Comparison of ENCODE assay signal across 8 cellular contexts in genomic region chr17:80980397-80981061, GRCh38. TPM values are rescaled to one million over a fixed set of nuclear protein-coding genes. Genes with fewer than 3 reads are reported as not detected.
A peak's percentile ranks its signal among the peaks of the same experiment; 100 is the strongest.
DNase-seq lines count a peak whose midpoint lies in the region; ATAC-seq and TF ChIP-seq lines count a peak whose summit lies in the region.

No MANE protein-coding gene starts in this region.

- no peak for DNase-seq in MCF 10A (ENCODE audit: unreplicated experiment)
- DNase-seq in breast epithelium (ENCODE audit: low spot score in 2 of 2): no peak
- peak; percentile 47 for DNase-seq in activated CD8-positive, alpha-beta memory T cell treated with anti-CD3 and anti-CD28 coated beads, Interleukin-2, amount 50 U/mL, for 4 hours
- DNase-seq in glutamatergic neuron: no peak
- no peak for DNase-seq in GOT3 (lab: John Stamatoyannopoulos, UW)

- POLR2A ChIA-PET in MCF 10A (lab: Yijun Ruan, JAX): no interaction called here

- BruUV-seq in MCF 10A (replicated peaks; lab: Mats Ljungman, UMichigan): no TSS peak

- H3K9me3 Mint-ChIP-seq in MCF 10A (ENCODE audit: unreplicated experiment) (no peaks in the 10 kb centered on the region), glutamatergic neuron (ENCODE audit: unreplicated experiment) (peaks cover 8% of the 10 kb centered on the region)
- no peaks in the 10 kb centered on the region for H3K9me3 Mint-ChIP-seq in stimulated activated naive CD8-positive, alpha-beta T cell treated with anti-CD3 and anti-CD28 coated beads, Interleukin-15, Interleukin-2, amounts not matched to agents 100 ng/mL and 50 ng/mL, for 24 hours

- peaks cover 11% of the 10 kb centered on the region for H3K4me1 Mint-ChIP-seq in MCF 10A (ENCODE audit: insufficient read depth, unreplicated experiment)
- H3K4me1 Mint-ChIP-seq in glutamatergic neuron (ENCODE audit: low read depth, unreplicated experiment): peaks cover 6% of the 10 kb centered on the region
- H3K4me1 Mint-ChIP-seq in stimulated activated naive CD8-positive, alpha-beta T cell treated with anti-CD3 and anti-CD28 coated beads, Interleukin-15, Interleukin-2, amounts not matched to agents 100 ng/mL and 50 ng/mL, for 24 hours (ENCODE audit: low read depth): peaks cover 10% of the 10 kb centered on the region

- TF ChIP-seq POLR2A in breast epithelium (IDR thresholded peaks at IDR 0.05): no peak

- no peak overlapping the region for H3K4me3 Mint-ChIP-seq in MCF 10A (ENCODE audit: unreplicated experiment)
- H3K4me3 Mint-ChIP-seq in glutamatergic neuron (ENCODE audit: unreplicated experiment): peak overlapping the region; percentile 81
- peak overlapping the region; percentile 36 for H3K4me3 Mint-ChIP-seq in stimulated activated naive CD8-positive, alpha-beta T cell treated with anti-CD3 and anti-CD28 coated beads, Interleukin-15, Interleukin-2, amounts not matched to agents 100 ng/mL and 50 ng/mL, for 24 hours

- peak overlapping the region in 1 of 3 donors; percentile 57 for H3K4me3 ChIP-seq in breast epithelium

- intact Hi-C loops in MCF 10A (cut with micrococcal nuclease): loop anchor here (1.0 to 10.0 kb wide), 4 partner anchors 114 to 553 kb away; no protein-coding TSS in a partner anchor
- intact Hi-C loops in breast epithelium (cut with DNase I; ENCODE audit: low total_unique reads): loop anchor here (10.0 kb wide), 1 partner anchor 556 kb away; no protein-coding TSS in a partner anchor

- TF ChIP-seq CTCF in MCF 10A (IDR thresholded peaks at IDR 0.05; ENCODE audit: unreplicated experiment) (no peak), breast epithelium (IDR thresholded peaks at IDR 0.05) (no peak), glutamatergic neuron (IDR thresholded peaks at IDR 0.05; ENCODE audit: partially characterized antibody, unreplicated experiment) (no peak)

- H3K9me3 ChIP-seq in breast epithelium: no peaks in the 10 kb centered on the region

- no peaks in the 10 kb centered on the region for H3K4me1 ChIP-seq in breast epithelium

- CTCF ChIA-PET in MCF 10A (lab: Yijun Ruan, JAX): no interaction called here

- ATAC-seq in GM19324 (IDR thresholded peaks at IDR 0.05; ENCODE audit: low FRiP score, unreplicated experiment) (no peak), HG03571 (IDR thresholded peaks at IDR 0.05; ENCODE audit: unreplicated experiment) (no peak)

- no peak overlapping the region for H3K27ac ChIP-seq in breast epithelium

- H3K36me3 ChIP-seq in breast epithelium: no peaks in the 10 kb centered on the region

- H3K36me3 Mint-ChIP-seq in MCF 10A (ENCODE audit: insufficient read depth, unreplicated experiment): no peaks in the 10 kb centered on the region
- H3K36me3 Mint-ChIP-seq in glutamatergic neuron (ENCODE audit: unreplicated experiment): no peaks in the 10 kb centered on the region
- H3K36me3 Mint-ChIP-seq in stimulated activated naive CD8-positive, alpha-beta T cell treated with anti-CD3 and anti-CD28 coated beads, Interleukin-15, Interleukin-2, amounts not matched to agents 100 ng/mL and 50 ng/mL, for 24 hours (ENCODE audit: low read depth): no peaks in the 10 kb centered on the region

- H3K27ac Mint-ChIP-seq in MCF 10A (ENCODE audit: low read depth, unreplicated experiment) (peak overlapping the region; percentile 57), glutamatergic neuron (ENCODE audit: unreplicated experiment) (no peak overlapping the region)
- H3K27ac Mint-ChIP-seq in stimulated activated naive CD8-positive, alpha-beta T cell treated with anti-CD3 and anti-CD28 coated beads, Interleukin-15, Interleukin-2, amounts not matched to agents 100 ng/mL and 50 ng/mL, for 24 hours: peak overlapping the region; percentile 79

- peaks cover 8 to 14% of the 10 kb centered on the region in 2 donors for H3K27me3 ChIP-seq in breast epithelium

- H3K27me3 Mint-ChIP-seq in MCF 10A (ENCODE audit: insufficient read depth, unreplicated experiment) (peaks cover 16% of the 10 kb centered on the region), glutamatergic neuron (ENCODE audit: unreplicated experiment) (peaks cover 6% of the 10 kb centered on the region)
- H3K27me3 Mint-ChIP-seq in stimulated activated naive CD8-positive, alpha-beta T cell treated with anti-CD3 and anti-CD28 coated beads, Interleukin-15, Interleukin-2, amounts not matched to agents 100 ng/mL and 50 ng/mL, for 24 hours: peaks cover 8% of the 10 kb centered on the region

RNA-seq across cellular contexts. Expression of gene CHMP6, which starts 11.1 kb away (rescaled TPM):
- total RNA-seq in MCF 10A (2022): 19.5 and 22.6 TPM in 2 replicates
- 10 to 100 TPM; 18.6 to 30.2 (median 27.7) TPM for total RNA-seq in breast epithelium
- 24.3 TPM for total RNA-seq in glutamatergic neuron (ENCODE audit: unreplicated experiment)

RNA-seq across cellular contexts. Expression of gene BAIAP2, which starts 54.4 kb away (rescaled TPM):
- total RNA-seq in MCF 10A (2022): 46.4 and 67.0 TPM in 2 replicates
- total RNA-seq in breast epithelium: 10 to 100 TPM; 21.0 to 47.0 (median 37.6) TPM
- total RNA-seq in glutamatergic neuron (ENCODE audit: unreplicated experiment): 252 TPM
